ENCODE assay signal across 8 cellular contexts in the genomic region with DNA sequence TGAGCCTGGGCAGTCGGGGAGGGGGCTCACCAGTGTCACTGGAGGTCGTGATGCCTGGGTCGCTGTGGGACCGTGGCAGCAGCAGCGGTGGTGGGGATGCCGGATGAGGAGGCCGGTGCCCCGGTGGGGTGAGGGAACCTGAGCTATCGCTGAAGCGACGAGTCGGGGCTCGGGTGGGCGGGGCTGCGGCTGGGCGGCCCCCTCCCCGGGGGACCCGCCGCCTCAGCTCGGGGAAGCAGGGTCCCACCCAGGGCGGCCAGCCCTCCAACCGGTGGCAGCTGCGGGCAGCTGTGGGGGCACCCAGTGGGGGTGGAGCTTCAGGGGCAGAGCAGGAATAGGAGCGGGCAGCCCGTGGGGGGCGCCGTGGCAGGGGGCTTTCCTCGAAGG. TPM values are rescaled to one million over a fixed set of nuclear protein-coding genes. Genes with fewer than 3 reads are reported as not detected.
DNase-seq lines count a peak whose midpoint lies in the region; ATAC-seq and TF ChIP-seq lines count a peak whose summit lies in the region.

No MANE protein-coding gene starts in this region.

- H3K27ac Mint-ChIP-seq in activated T-cell treated with anti-CD3 and anti-CD28 coated beads, Interleukin-2, amount 50 U/mL, for 72 hours: no peak overlapping the region
- peak overlapping the region in 7 of 10 donors; percentile 43 to 84 (median 57) for H3K27ac Mint-ChIP-seq in naive thymus-derived CD8-positive, alpha-beta T cell
- H3K27ac Mint-ChIP-seq in HFFc6: no peak overlapping the region

- H3K27me3 Mint-ChIP-seq in activated T-cell treated with anti-CD3 and anti-CD28 coated beads, Interleukin-2, amount 50 U/mL, for 72 hours (ENCODE audit: low read depth): no peaks in the 10 kb centered on the region
- H3K27me3 Mint-ChIP-seq in naive thymus-derived CD8-positive, alpha-beta T cell: no peaks in the 10 kb centered on the region
- H3K27me3 Mint-ChIP-seq in HFFc6 (ENCODE audit: insufficient read depth): peaks cover 2% of the 10 kb centered on the region

- ATAC-seq in HG02678 (IDR thresholded peaks at IDR 0.05; ENCODE audit: unreplicated experiment) (peak; percentile 21), left lobe of liver (no peak)
- peak; percentile 53 to 59 for ATAC-seq in activated T-cell treated with anti-CD3 and anti-CD28 coated beads, Interleukin-2, amount 50 U/mL, for 72 hours (replicated peaks in 1 of 2)
- peak; percentile 46 to 52 for ATAC-seq in naive thymus-derived CD8-positive, alpha-beta T cell

- H3K36me3 Mint-ChIP-seq in activated T-cell treated with anti-CD3 and anti-CD28 coated beads, Interleukin-2, amount 50 U/mL, for 72 hours (ENCODE audit: insufficient read depth in 2 of 2): peaks cover 2 to 4% of the 10 kb centered on the region in 2 donors
- no peaks in the 10 kb centered on the region for H3K36me3 Mint-ChIP-seq in naive thymus-derived CD8-positive, alpha-beta T cell
- H3K36me3 Mint-ChIP-seq in HFFc6 (ENCODE audit: low read depth): peaks cover 12% of the 10 kb centered on the region

- POLR2A ChIA-PET in naive thymus-derived CD8-positive, alpha-beta T cell (lab: Charles Lee): interaction anchor here (0.7 to 4.2 kb wide), 13 partner anchors 9 to 718 kb away, joined by 3 to 37 read pairs (median 4); partner anchors contain the start of genes CLK2, FDPS, KRTCAP2 and RUSC1

- peak overlapping the region; percentile 73 to 79 for H3K4me3 Mint-ChIP-seq in activated T-cell treated with anti-CD3 and anti-CD28 coated beads, Interleukin-2, amount 50 U/mL, for 72 hours
- H3K4me3 Mint-ChIP-seq in naive thymus-derived CD8-positive, alpha-beta T cell: peak overlapping the region; percentile 68 to 82 (median 75)
- no peak overlapping the region for H3K4me3 Mint-ChIP-seq in HFFc6

- peaks cover 30% of the 10 kb centered on the region for H3K4me1 Mint-ChIP-seq in activated T-cell treated with anti-CD3 and anti-CD28 coated beads, Interleukin-2, amount 50 U/mL, for 72 hours (ENCODE audit: low read depth)
- H3K4me1 Mint-ChIP-seq in naive thymus-derived CD8-positive, alpha-beta T cell: peaks cover 14 to 31% (median 25%) of the 10 kb centered on the region in 4 donors
- peaks cover 34% of the 10 kb centered on the region for H3K4me1 Mint-ChIP-seq in HFFc6 (ENCODE audit: low read depth)

- no peaks in the 10 kb centered on the region for H3K9me3 Mint-ChIP-seq in activated T-cell treated with anti-CD3 and anti-CD28 coated beads, Interleukin-2, amount 50 U/mL, for 72 hours
- H3K9me3 Mint-ChIP-seq in naive thymus-derived CD8-positive, alpha-beta T cell: no peaks in the 10 kb centered on the region
- no peaks in the 10 kb centered on the region for H3K9me3 Mint-ChIP-seq in HFFc6

- DNase-seq in GM13976 (ENCODE audit: low spot score) (peak; percentile 42), OCI-M1 (lab: John Stamatoyannopoulos, UW) (no peak), DMS53 treated with DMSO at 0.1 percent for 48 hours (lab: John Stamatoyannopoulos, UW; ENCODE audit: unreplicated experiment) (no peak), left lobe of liver (ENCODE audit: low spot score) (no peak), HFFc6 (no peak)
- no peak for DNase-seq in activated T-cell treated with anti-CD3 and anti-CD28 coated beads, Interleukin-2, amount 50 U/mL, for 72 hours
- peak in 5 of 10 donors; percentile 19 to 48 (median 41) for DNase-seq in naive thymus-derived CD8-positive, alpha-beta T cell

- in situ Hi-C loops in GM13976 (cut with MboI; ENCODE audit: low sequenced_read_pairs, unreplicated experiment): no loop called here

- TF ChIP-seq CTCF in GM13976 (IDR thresholded peaks at IDR 0.05; ENCODE audit: borderline replicate concordance, control extremely low read depth, extremely low read depth, insufficient read depth, missing control alignments): no peak
- no peak for TF ChIP-seq CTCF in HFFc6 (IDR thresholded peaks at IDR 0.05)

RNA-seq across cellular contexts. Expression of gene ENTREP3, which starts 5.0 kb away (rescaled TPM):
- 10 to 100 TPM; 30.7 to 33.8 TPM for total RNA-seq in activated T-cell treated with anti-CD3 and anti-CD28 coated beads, Interleukin-2, amount 50 U/mL, for 72 hours
- total RNA-seq in naive thymus-derived CD8-positive, alpha-beta T cell: 10 to 100 TPM; 10.7 to 13.5 TPM
- 1 to 10 TPM; 1.8 to 2.5 (median 2.3) TPM for polyA plus RNA-seq in naive thymus-derived CD8-positive, alpha-beta T cell
- total RNA-seq in left lobe of liver: 9.6 TPM
- total RNA-seq in HFFc6 (2021; fragmentation: NEBNext Ultra II Directional; extraction: Animal tissue kit (Norgen Biotek cat#: 25700)): 10 to 100 TPM; 53.6 to 81.3 (median 58.8) TPM

RNA-seq across cellular contexts. Expression of gene SCAMP3, which starts 11.9 kb away (rescaled TPM):
- total RNA-seq in activated T-cell treated with anti-CD3 and anti-CD28 coated beads, Interleukin-2, amount 50 U/mL, for 72 hours: 100 to 1,000 TPM; 112 to 114 TPM
- 100 to 1,000 TPM in 1 of 2 experiments, 10 to 100 TPM in 1; 93.3 to 105 TPM for total RNA-seq in naive thymus-derived CD8-positive, alpha-beta T cell
- 100 to 1,000 TPM; 124 to 189 (median 138) TPM for polyA plus RNA-seq in naive thymus-derived CD8-positive, alpha-beta T cell
- total RNA-seq in left lobe of liver: 24.9 TPM
- 100 to 1,000 TPM; 125 to 150 (median 135) TPM for total RNA-seq in HFFc6 (2021; fragmentation: NEBNext Ultra II Directional; extraction: Animal tissue kit (Norgen Biotek cat#: 25700))

RNA-seq across cellular contexts. Expression of gene CLK2, which starts 23.1 kb away (rescaled TPM):
- 10 to 100 TPM; 72.4 to 77.9 TPM for total RNA-seq in activated T-cell treated with anti-CD3 and anti-CD28 coated beads, Interleukin-2, amount 50 U/mL, for 72 hours
- 100 to 1,000 TPM; 115 to 134 TPM for total RNA-seq in naive thymus-derived CD8-positive, alpha-beta T cell
- 10 to 100 TPM; 11.3 to 22.6 (median 12.9) TPM for polyA plus RNA-seq in naive thymus-derived CD8-positive, alpha-beta T cell
- 22.6 TPM for total RNA-seq in left lobe of liver
- 10 to 100 TPM; 24.8 to 32.8 (median 30.0) TPM for total RNA-seq in HFFc6 (2021; fragmentation: NEBNext Ultra II Directional; extraction: Animal tissue kit (Norgen Biotek cat#: 25700))

RNA-seq across cellular contexts. Expression of gene HCN3, which starts 27.0 kb away (rescaled TPM):
- total RNA-seq in activated T-cell treated with anti-CD3 and anti-CD28 coated beads, Interleukin-2, amount 50 U/mL, for 72 hours: 1 to 10 TPM; 3.6 to 4.1 TPM
- 1 to 10 TPM; 3.9 to 4.1 TPM for total RNA-seq in naive thymus-derived CD8-positive, alpha-beta T cell
- under 1 TPM in 2 of 3 donors, not detected in 1; 0.20 to 0.51 TPM for polyA plus RNA-seq in naive thymus-derived CD8-positive, alpha-beta T cell
- 2.5 TPM for total RNA-seq in left lobe of liver
- total RNA-seq in HFFc6 (2021; fragmentation: NEBNext Ultra II Directional; extraction: Animal tissue kit (Norgen Biotek cat#: 25700)): 1 to 10 TPM; 1.3 to 1.6 (median 1.5) TPM

RNA-seq across cellular contexts. Expression of gene MTX1, which starts 41.7 kb away (rescaled TPM):
- total RNA-seq in activated T-cell treated with anti-CD3 and anti-CD28 coated beads, Interleukin-2, amount 50 U/mL, for 72 hours: 10 to 100 TPM; 25.5 to 27.4 TPM
- total RNA-seq in naive thymus-derived CD8-positive, alpha-beta T cell: 10 to 100 TPM; 26.9 to 27.1 TPM
- polyA plus RNA-seq in naive thymus-derived CD8-positive, alpha-beta T cell: 10 to 100 TPM; 45.8 to 50.7 (median 48.5) TPM
- 22.6 TPM for total RNA-seq in left lobe of liver
- total RNA-seq in HFFc6 (2021; fragmentation: NEBNext Ultra II Directional; extraction: Animal tissue kit (Norgen Biotek cat#: 25700)): 10 to 100 TPM; 49.8 to 55.4 (median 51.5) TPM

Comparison
In these comparisons a context has a peak if more than half of its experiments do, and no peak if none do; other contexts are left out.
1. H3K27ac Mint-ChIP-seq: peak in naive thymus-derived CD8-positive, alpha-beta T cell (7 of 10); none in activated T-cell treated with anti-CD3 and anti-CD28 coated beads, Interleukin-2, amount 50 U/mL, for 72 hours (single experiment) and HFFc6 (single experiment).